In the genomic region with DNA sequence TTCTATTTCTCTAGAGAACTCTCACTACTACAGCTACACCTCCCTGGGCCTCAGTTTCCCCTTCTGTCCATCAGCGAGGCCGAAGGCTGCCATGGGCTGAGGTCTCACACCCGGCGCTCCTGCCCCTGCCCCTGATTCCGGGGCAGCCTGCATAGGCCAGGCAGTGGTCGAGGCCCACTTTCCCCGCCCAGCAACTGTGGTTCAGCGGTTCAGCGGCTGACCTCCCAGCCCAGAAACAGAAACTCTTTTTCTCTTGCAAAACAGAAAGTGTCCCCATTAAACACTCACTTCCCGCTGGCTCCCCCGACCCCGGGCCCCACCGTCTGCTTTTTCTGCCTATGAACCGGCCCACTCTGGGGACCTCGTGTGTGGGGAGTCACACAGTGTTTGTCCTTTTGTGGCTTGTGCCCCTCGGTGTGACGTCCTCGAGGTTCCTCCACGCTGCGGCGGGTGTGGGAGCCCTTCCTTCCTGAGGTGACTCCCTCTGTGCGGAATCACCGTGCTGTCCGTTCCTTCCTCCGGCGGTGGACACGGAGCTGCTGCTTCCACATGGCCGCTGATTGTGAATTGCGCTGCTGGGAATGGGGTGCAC, we compare ENCODE assay signal across 10 cellular contexts. TPM values are rescaled to one million over a fixed set of nuclear protein-coding genes. Genes with fewer than 3 reads are reported as not detected.
DNase-seq lines count a peak whose midpoint lies in the region; ATAC-seq, FAIRE-seq and TF ChIP-seq lines count a peak whose summit lies in the region.
"Had no signal": no experiment of that assay in that cellular context is flagged by ENCODE, and none has a peak within 500 bp of the region (broad histone marks: within the 10 kb centered on the region; RNA-seq: fewer than 3 reads in every experiment).

No MANE protein-coding gene starts in this region.

- in situ Hi-C loops in K562 (cut with MboI): no loop called here

- H3K4me2 ChIP-seq in K562 (ENCODE audit: insufficient read depth, low read length): no peak overlapping the region

- no TSS peak for BruUV-seq in K562 (replicated peaks; lab: Mats Ljungman, UMichigan)

- CTCF ChIA-PET in K562 (lab: Yijun Ruan, JAX; ENCODE audit: low intra/inter-chr PET ratio): no interaction called here

- H3K9ac ChIP-seq in K562 (ENCODE audit: insufficient read depth in 1 of 2, low read depth in 2 of 2, low read length in 2 of 2): peak overlapping the region in 1 of 2 experiments; percentile 68; a peak in 2 of 4 replicates

- peaks cover 8 to 39% of the 10 kb centered on the region in 2 experiments for H3K4me1 ChIP-seq in K562 (replicated peaks in 1 of 2; ENCODE audit: control insufficient read depth in 2 of 2, insufficient read depth in 2 of 2, low read length in 2 of 2)

- peak overlapping the region; percentile 59 for H2AFZ ChIP-seq in K562 (ENCODE audit: low read depth, low read length)

- peak overlapping the region; percentile 85 for H3K4me3 Mint-ChIP-seq in natural killer cell treated with Interleukin-12 subunit alpha and Interleukin-12 subunit beta and Interleukin-15 and Interleukin-18, amount 100 ng/mL, for 72 hours

- H3K27me3 Mint-ChIP-seq in natural killer cell treated with Interleukin-12 subunit alpha and Interleukin-12 subunit beta and Interleukin-15 and Interleukin-18, amount 100 ng/mL, for 72 hours: peaks cover 22 to 23% of the 10 kb centered on the region in 2 donors

- no peaks in the 10 kb centered on the region for H3K9me3 ChIP-seq in K562 (replicated peaks; ENCODE audit: control insufficient read depth, insufficient read depth, low read depth, low read length)

- no peak overlapping the region for H3K4me3 ChIP-seq in K562

- TF ChIP-seq EP300 in K562 (IDR thresholded peaks at IDR 0.05; ENCODE audit: low read length): no peak

- peaks cover 5% of the 10 kb centered on the region for H3K36me3 Mint-ChIP-seq in natural killer cell treated with Interleukin-12 subunit alpha and Interleukin-12 subunit beta and Interleukin-15 and Interleukin-18, amount 100 ng/mL, for 72 hours

- WGBS in K562 (ENCODE audit: insufficient coverage, low coverage, missing lambda C conversion rate): 40% methylated on average over 3 of the region's 29 CpGs

- peak overlapping the region; percentile 60 to 86 for H3K27ac Mint-ChIP-seq in natural killer cell treated with Interleukin-12 subunit alpha and Interleukin-12 subunit beta and Interleukin-15 and Interleukin-18, amount 100 ng/mL, for 72 hours

- POLR2A ChIA-PET in K562 (lab: Yijun Ruan, JAX): no interaction called here

- no peak for TF ChIP-seq RAD21 in K562 (CRISPR knock-in tag; conservative IDR thresholded peaks at IDR 0.05 in 1 of 2, IDR thresholded peaks at IDR 0.05 in 1 of 2)

- peaks cover 39 to 45% of the 10 kb centered on the region in 2 donors for H3K4me1 Mint-ChIP-seq in natural killer cell treated with Interleukin-12 subunit alpha and Interleukin-12 subunit beta and Interleukin-15 and Interleukin-18, amount 100 ng/mL, for 72 hours (ENCODE audit: low read depth in 2 of 2)

- H4K20me1 ChIP-seq in K562 (replicated peaks; ENCODE audit: control insufficient read depth, insufficient read depth, low read length): no peaks in the 10 kb centered on the region

- ATAC-seq in GM19035 (IDR thresholded peaks at IDR 0.05; ENCODE audit: unreplicated experiment) (peak; percentile 52), K562 (no peak), HG03520 (IDR thresholded peaks at IDR 0.05; ENCODE audit: unreplicated experiment) (no peak), GM19351 (IDR thresholded peaks at IDR 0.05; ENCODE audit: unreplicated experiment) (no peak)
- peak; percentile 72 to 77 for ATAC-seq in natural killer cell treated with Interleukin-12 subunit alpha and Interleukin-12 subunit beta and Interleukin-15 and Interleukin-18, amount 100 ng/mL, for 72 hours

- no peak for FAIRE-seq in K562 (lab: Jason Lieb, UNC)

- no peaks in the 10 kb centered on the region for H3K9me3 Mint-ChIP-seq in natural killer cell treated with Interleukin-12 subunit alpha and Interleukin-12 subunit beta and Interleukin-15 and Interleukin-18, amount 100 ng/mL, for 72 hours

- no peaks in the 10 kb centered on the region for H3K36me3 ChIP-seq in K562 (ENCODE audit: control insufficient read depth, insufficient read depth, low read length)

- H3K27me3 ChIP-seq in K562 (ENCODE audit: control insufficient read depth in 2 of 2, insufficient read depth in 2 of 2, low read length in 2 of 2): no peaks in the 10 kb centered on the region

- H3K79me2 ChIP-seq in K562 (ENCODE audit: control insufficient read depth, insufficient read depth, low read length): peaks cover 15% of the 10 kb centered on the region; the same call in 2 of the 3 replicates

- DNase-seq in NOMO-1 treated with dmso at 0.1 percent for 144 hours (lab: John Stamatoyannopoulos, UW; ENCODE audit: unreplicated experiment) (peak; percentile 84), K562 (ENCODE audit: extremely low read depth in 1 of 4, low spot score in 3 of 4) (no peak), cerebellum (ENCODE audit: low spot score) (no peak), DMS153 treated with DMSO at 0.1 percent for 48 hours (lab: John Stamatoyannopoulos, UW; ENCODE audit: unreplicated experiment) (no peak)
- DNase-seq in natural killer cell treated with Interleukin-12 subunit alpha and Interleukin-12 subunit beta and Interleukin-15 and Interleukin-18, amount 100 ng/mL, for 72 hours (ENCODE audit: low spot score): peak; percentile 83

- intact Hi-C loops in K562 (cut with micrococcal nuclease): no loop called here

- peak overlapping the region; percentile 54; the same call in 1 of the 3 replicates for H3K27ac ChIP-seq in K562 (ENCODE audit: extremely low read depth, low read depth, low read length)

- TF ChIP-seq POLR2A in K562 (conservative IDR thresholded peaks at IDR 0.05): no peak

- H3K9me1 ChIP-seq in K562 (ENCODE audit: control insufficient read depth, insufficient read depth, low read length): no peaks in the 10 kb centered on the region

- TF ChIP-seq CTCF in K562 (IDR thresholded peaks at IDR 0.05 in 2 of 3, conservative IDR thresholded peaks at IDR 0.05 in 1 of 3; ENCODE audit: insufficient read depth in 2 of 3, low read depth in 1 of 3, low read length in 3 of 3): no peak

RNA-seq across cellular contexts. Expression of a gene that starts 16.0 kb away (rescaled TPM):
- 0.88 and 5.3 TPM in 2 replicates for total RNA-seq in K562 (2011; cell fraction: chromatin; rRNA removed; ENCODE audit: low replicate concordance)
- 7.6 and 13.2 TPM in 2 replicates for total RNA-seq in K562 (2011; cell fraction: nucleolus; rRNA removed)
- 4.0 and 4.3 TPM in 2 replicates for total RNA-seq in K562 (2011; cell fraction: nucleoplasm; rRNA removed)
- total RNA-seq in K562 (2014; rRNA removed): 1.3 and 2.0 TPM in 2 replicates
- 0.15 TPM in 1 of 2 replicates, not detected in the other for total RNA-seq in K562 (2014; rRNA removed; fragmentation: Illumina TruSeq; extraction: Trizol)
- total RNA-seq in K562 (2015; rRNA removed; fragmentation: Illumina TruSeq; extraction: Trizol): 0.25 and 0.53 TPM in 2 replicates
- 0.87 and 1.0 TPM in 2 replicates for total RNA-seq in K562 (2021)
- polyA plus RNA-seq in K562 (2011; rRNA removed): 2.3 and 2.5 TPM in 2 replicates
- 3.0 and 16.0 TPM in 2 replicates for polyA plus RNA-seq in K562 (2011; cell fraction: cytosol; rRNA removed)
- 1.8 and 6.6 TPM in 2 replicates for polyA plus RNA-seq in K562 (2011; cell fraction: nucleus; rRNA removed)
- 1.0 and 1.2 TPM in 2 replicates for polyA plus RNA-seq in K562 (2012)
- 0.28 and 0.90 TPM in 2 replicates for polyA plus RNA-seq in K562 (2014; fragmentation: Illumina TruSeq; extraction: Trizol)
- polyA plus RNA-seq in K562 (2014; fragmentation: Nextera tagmentation; extraction: Ambion mirVana): not detected
- polyA plus RNA-seq in K562 (2014; rRNA removed): 1.1 TPM in 2 replicates
- polyA minus RNA-seq in K562 (2011; rRNA and poly(A)+ RNA removed): 0.18 and 0.56 TPM in 2 replicates
- 1.8 and 2.1 TPM in 2 replicates for polyA minus RNA-seq in K562 (2011; cell fraction: cytosol; rRNA and poly(A)+ RNA removed)
- polyA minus RNA-seq in K562 (2011; cell fraction: nucleus; rRNA and poly(A)+ RNA removed): 0.56 and 0.94 TPM in 2 replicates
- under 1 TPM; 0.78 to 0.89 TPM for total RNA-seq in natural killer cell treated with Interleukin-12 subunit alpha and Interleukin-12 subunit beta and Interleukin-15 and Interleukin-18, amount 100 ng/mL, for 72 hours
- total RNA-seq in cerebellum: not detected
- total RNA-seq: dermis microvascular lymphatic vessel endothelial cell, HT1080 had no signal

RNA-seq across cellular contexts. Expression of a gene that starts 26.8 kb away (rescaled TPM):
- not detected in 2 replicates for total RNA-seq in K562 (2011; cell fraction: chromatin; rRNA removed; ENCODE audit: low replicate concordance)
- total RNA-seq in K562 (2011; cell fraction: nucleolus; rRNA removed): not detected in 2 replicates
- not detected in 2 replicates for total RNA-seq in K562 (2011; cell fraction: nucleoplasm; rRNA removed)
- total RNA-seq in K562 (2014; rRNA removed) (not detected in 2 replicates), K562 (2014; rRNA removed; fragmentation: Illumina TruSeq; extraction: Trizol) (not detected in 2 replicates), K562 (2015; rRNA removed; fragmentation: Illumina TruSeq; extraction: Trizol) (not detected in 2 replicates), K562 (2021) (not detected in 2 replicates), cerebellum (1.3 TPM)
- polyA plus RNA-seq in K562 (2011; rRNA removed) (not detected in 2 replicates), K562 (2014; fragmentation: Illumina TruSeq; extraction: Trizol) (not detected in 2 replicates), K562 (2014; fragmentation: Nextera tagmentation; extraction: Ambion mirVana) (not detected), K562 (2014; rRNA removed) (not detected in 2 replicates)
- polyA plus RNA-seq in K562 (2011; cell fraction: cytosol; rRNA removed): not detected in 2 replicates
- polyA plus RNA-seq in K562 (2011; cell fraction: nucleus; rRNA removed): not detected in 2 replicates
- not detected in 2 replicates for polyA plus RNA-seq in K562 (2012)
- not detected in 2 replicates for polyA minus RNA-seq in K562 (2011; rRNA and poly(A)+ RNA removed)
- not detected in 2 replicates for polyA minus RNA-seq in K562 (2011; cell fraction: cytosol; rRNA and poly(A)+ RNA removed)
- polyA minus RNA-seq in K562 (2011; cell fraction: nucleus; rRNA and poly(A)+ RNA removed): not detected in 2 replicates
- not detected for total RNA-seq in natural killer cell treated with Interleukin-12 subunit alpha and Interleukin-12 subunit beta and Interleukin-15 and Interleukin-18, amount 100 ng/mL, for 72 hours
- total RNA-seq: dermis microvascular lymphatic vessel endothelial cell, HT1080 had no signal

RNA-seq across cellular contexts. Expression of a gene that starts 33.7 kb away (rescaled TPM):
- 1.3 TPM in 1 of 2 replicates, not detected in the other for total RNA-seq in K562 (2011; cell fraction: chromatin; rRNA removed; ENCODE audit: low replicate concordance)
- total RNA-seq in K562 (2011; cell fraction: nucleolus; rRNA removed): 0.50 and 0.66 TPM in 2 replicates
- 0.29 and 1.1 TPM in 2 replicates for total RNA-seq in K562 (2011; cell fraction: nucleoplasm; rRNA removed)
- not detected in 2 replicates for total RNA-seq in K562 (2014; rRNA removed)
- not detected in 2 replicates for total RNA-seq in K562 (2014; rRNA removed; fragmentation: Illumina TruSeq; extraction: Trizol)
- not detected in 2 replicates for total RNA-seq in K562 (2015; rRNA removed; fragmentation: Illumina TruSeq; extraction: Trizol)
- 0.38 and 0.40 TPM in 2 replicates for total RNA-seq in K562 (2021)
- 0.12 TPM in 1 of 2 replicates, not detected in the other for polyA plus RNA-seq in K562 (2011; rRNA removed)
- 0.12 and 0.21 TPM in 2 replicates for polyA plus RNA-seq in K562 (2011; cell fraction: cytosol; rRNA removed)
- polyA plus RNA-seq in K562 (2011; cell fraction: nucleus; rRNA removed): 0.14 and 0.65 TPM in 2 replicates
- polyA plus RNA-seq in K562 (2012): 0.55 and 1.1 TPM in 2 replicates
- polyA plus RNA-seq in K562 (2014; fragmentation: Illumina TruSeq; extraction: Trizol): not detected in 2 replicates
- polyA plus RNA-seq in K562 (2014; fragmentation: Nextera tagmentation; extraction: Ambion mirVana): not detected
- polyA plus RNA-seq in K562 (2014; rRNA removed): 0.01 TPM in 1 of 2 replicates, not detected in the other
- polyA minus RNA-seq in K562 (2011; rRNA and poly(A)+ RNA removed): not detected in 2 replicates
- not detected in 2 replicates for polyA minus RNA-seq in K562 (2011; cell fraction: cytosol; rRNA and poly(A)+ RNA removed)
- polyA minus RNA-seq in K562 (2011; cell fraction: nucleus; rRNA and poly(A)+ RNA removed): 0.27 TPM in 1 of 2 replicates, not detected in the other
- 1 to 10 TPM in 1 of 2 donors, under 1 TPM in 1; 0.86 to 3.8 TPM for total RNA-seq in natural killer cell treated with Interleukin-12 subunit alpha and Interleukin-12 subunit beta and Interleukin-15 and Interleukin-18, amount 100 ng/mL, for 72 hours
- total RNA-seq in cerebellum: 0.82 TPM
- total RNA-seq: HT1080 had no signal

Comparison
In these comparisons a context has a peak if more than half of its experiments do, and no peak if none do; other contexts are left out.
1. ATAC-seq: peak in GM19035 (single experiment) and natural killer cell treated with Interleukin-12 subunit alpha and Interleukin-12 subunit beta and Interleukin-15 and Interleukin-18, amount 100 ng/mL, for 72 hours (2 of 2); none in K562 (single experiment), HG03520 (single experiment) and GM19351 (single experiment).
2. DNase-seq: peak in NOMO-1 treated with dmso at 0.1 percent for 144 hours (single experiment) and natural killer cell treated with Interleukin-12 subunit alpha and Interleukin-12 subunit beta and Interleukin-15 and Interleukin-18, amount 100 ng/mL, for 72 hours (single experiment); none in K562 (0 of 4), cerebellum (single experiment) and DMS153 treated with DMSO at 0.1 percent for 48 hours (single experiment).